14 cellular contexts compared by ENCODE assay signal in the genomic region with DNA sequence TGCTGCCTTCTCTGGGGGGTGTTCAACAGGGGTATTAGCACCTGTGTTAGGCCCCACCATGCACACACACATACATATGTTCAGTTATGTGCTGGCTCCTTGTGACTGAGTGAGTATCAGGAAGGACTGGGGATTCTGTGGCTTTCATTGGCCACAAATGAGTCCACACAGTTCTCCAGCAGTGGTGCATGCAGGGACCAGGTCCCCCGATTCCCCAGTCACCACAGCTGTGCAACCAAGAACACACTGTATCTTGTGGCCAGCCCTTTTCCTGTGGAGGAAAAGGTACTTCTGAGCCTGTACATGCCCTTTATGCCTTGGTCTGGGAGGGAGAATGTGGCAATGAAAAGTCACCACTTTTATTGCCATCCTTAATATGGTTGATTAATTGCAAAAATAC.
DNase-seq lines count a peak whose midpoint lies in the region; ATAC-seq, FAIRE-seq and TF ChIP-seq lines count a peak whose summit lies in the region.
"Had no signal": no experiment of that assay in that cellular context is flagged by ENCODE, and none has a peak within 500 bp of the region (broad histone marks: within the 10 kb centered on the region; RNA-seq: fewer than 3 reads in every experiment).

No MANE protein-coding gene starts in this region.

- peak overlapping the region; percentile 97 for H2BK120ac ChIP-seq in IMR-90 (ENCODE audit: low read depth, low read length)

- H2AK5ac ChIP-seq in IMR-90 (ENCODE audit: low read depth, low read length) = peak overlapping the region; percentile 97

- peak overlapping the region; percentile 98 for H2BK20ac ChIP-seq in IMR-90 (ENCODE audit: low read depth, low read length)

- H4K5ac ChIP-seq in IMR-90 (ENCODE audit: low read depth, low read length) = peak overlapping the region; percentile 62

- FAIRE-seq in GM12892 (lab: Jason Lieb, UNC) (peak; percentile 57), RCC 7860 (lab: Jason Lieb, UNC) (no peak)

- H3K4me1 ChIP-seq in IMR-90 (ENCODE audit: control insufficient read depth, insufficient read depth, low read length) (peaks cover 20% of the 10 kb centered on the region), adipocyte (ENCODE audit: control insufficient read depth, insufficient read depth, low read length) (peaks cover 29% of the 10 kb centered on the region)

- H2BK15ac ChIP-seq in IMR-90 (ENCODE audit: low read depth, low read length) = peak overlapping the region; percentile 81

- H3K79me1 ChIP-seq in IMR-90 (ENCODE audit: low read depth in 1 of 2, low read length in 2 of 2) = peaks cover 37 to 39% of the 10 kb centered on the region in 2 experiments

- H3K18ac ChIP-seq in IMR-90 (ENCODE audit: low read depth, low read length) = peak overlapping the region; percentile 96

- H4K91ac ChIP-seq in IMR-90 (ENCODE audit: insufficient read depth, low read depth, low read length) = peak overlapping the region; percentile 99

- peak overlapping the region; percentile 97 for H3K4ac ChIP-seq in IMR-90 (ENCODE audit: low read depth, low read length)

- dilution Hi-C loops in IMR-90 (cut with HindIII; ENCODE audit: low sequenced_read_pairs, unreplicated experiment) = no loop called here

- H2AK9ac ChIP-seq in IMR-90 (replicated peaks; ENCODE audit: low read depth, low read length, poor library complexity) = peak overlapping the region; percentile 10

- no peaks in the 10 kb centered on the region for H4K20me1 ChIP-seq in IMR-90 (ENCODE audit: insufficient read depth, low read length)

- peak overlapping the region; percentile 95 for H3K27ac ChIP-seq in IMR-90 (ENCODE audit: insufficient read depth, low read length)
- peak overlapping the region in 17 of 21 experiments; percentile 34 to 93 (median 80) for H3K27ac ChIP-seq in skin epidermis
- H3K27ac ChIP-seq: psoas muscle had no signal

- DNase-seq in GM12892 (ENCODE audit: insufficient read length) (no peak), IMR-90 (no peak), adipocyte (ENCODE audit: low read depth) (no peak), GM20000 (ENCODE audit: low spot score) (no peak), RCC 7860 (ENCODE audit: low spot score) (no peak)
- DNase-seq: caudate nucleus, COR-L47, NCI-H1092, NCI-H510A treated with DMSO at 0.1 percent for 48 hours, psoas muscle, Right ventricle myocardium superior had no signal

- H3K23ac ChIP-seq in IMR-90 (ENCODE audit: low read depth, low read length) = peak overlapping the region; percentile 88

- H3K4me3 ChIP-seq in IMR-90 (ENCODE audit: insufficient read depth, low read depth, low read length) (no peak overlapping the region), adipocyte (ENCODE audit: low read length) (peak overlapping the region; percentile 76), skin epidermis (no peak overlapping the region)
- H3K4me3 ChIP-seq: psoas muscle had no signal

- H3K9ac ChIP-seq in IMR-90 (ENCODE audit: low read depth, low read length) (peak overlapping the region; percentile 83; the same call in 1 of the 2 replicates), adipocyte (ENCODE audit: low read length) (peak overlapping the region; percentile 87)

- H2AFZ ChIP-seq in IMR-90 (replicated peaks; ENCODE audit: low read length, poor library complexity) = peak overlapping the region; percentile 53

- peaks cover 22% of the 10 kb centered on the region for H3K9me1 ChIP-seq in IMR-90 (ENCODE audit: insufficient read depth, low read length)

- H3K36me3 ChIP-seq in IMR-90 (ENCODE audit: control insufficient read depth, insufficient read depth, low read length) (no peaks in the 10 kb centered on the region), adipocyte (ENCODE audit: control insufficient read depth, insufficient read depth, low read length, severe bottlenecking) (no peaks in the 10 kb centered on the region)
- H3K36me3 ChIP-seq: suprapubic skin had no signal

- intact Hi-C loops in IMR-90 (cut with micrococcal nuclease) = no loop called here

- H3K4me2 ChIP-seq in IMR-90 (ENCODE audit: low read depth, low read length) = peak overlapping the region; percentile 4; the same call in 1 of the 2 replicates

- in situ Hi-C loops in IMR-90 (cut with MboI; ENCODE audit: low sequenced_read_pairs) = no loop called here

- H4K8ac ChIP-seq in IMR-90 (ENCODE audit: low read depth in 2 of 2, low read length in 2 of 2) = peak overlapping the region; percentile 93 to 96

- CTCF ChIA-PET in IMR-90 (lab: Yijun Ruan, JAX) = no interaction called here

- H3K27me3 ChIP-seq in IMR-90 (ENCODE audit: control insufficient read depth, insufficient read depth, low read length) (no peaks in the 10 kb centered on the region), adipocyte (replicated peaks; ENCODE audit: control insufficient read depth, insufficient read depth, low read length) (no peaks in the 10 kb centered on the region)
- H3K27me3 ChIP-seq: suprapubic skin had no signal

- TF ChIP-seq POLR2A in GM12892 (IDR thresholded peaks at IDR 0.05; ENCODE audit: low read depth, low read length) (no peak), IMR-90 (IDR thresholded peaks at IDR 0.05; ENCODE audit: low read depth, low read length) (no peak)

- no peak for TF ChIP-seq RAD21 in IMR-90 (IDR thresholded peaks at IDR 0.05; ENCODE audit: low read length)

- WGBS in IMR-90 (ENCODE audit: extremely low coverage in 2 of 2, insufficient read length in 1 of 2), 2 experiments = no CpG with 5 or more reads among the region's 1 CpG

- H3K14ac ChIP-seq in IMR-90 (replicated peaks; ENCODE audit: low read depth, low read length) = peak overlapping the region; percentile 96

- BruUV-seq in IMR-90 (replicated peaks; lab: Mats Ljungman, UMichigan) = no TSS peak

- POLR2A ChIA-PET in IMR-90 (lab: Charles Lee; ENCODE audit: unreplicated experiment) = interaction anchor here (1.1 to 2.3 kb wide), 4 partner anchors 15 to 75 kb away, joined by 4 to 20 read pairs (median 8); a partner anchor contains a TSS

- no peak for TF ChIP-seq CTCF in IMR-90 (conservative IDR thresholded peaks at IDR 0.05; ENCODE audit: low read depth, low read length)
- TF ChIP-seq CTCF in GM20000 (IDR thresholded peaks at IDR 0.05; ENCODE audit: extremely low read depth, missing control alignments) = no peak

- H2BK5ac ChIP-seq in IMR-90 (ENCODE audit: low read depth, low read length, poor library complexity, severe bottlenecking) = peak overlapping the region; percentile 98

- no peak for ATAC-seq in IMR-90 (ENCODE audit: low read depth)
- no peak for ATAC-seq in HG03175 (IDR thresholded peaks at IDR 0.05; ENCODE audit: unreplicated experiment)

- no peaks in the 10 kb centered on the region for H3K9me3 ChIP-seq in IMR-90 (ENCODE audit: control insufficient read depth, insufficient read depth, low read length)
- H3K9me3 ChIP-seq in adipocyte (ENCODE audit: control insufficient read depth, low read length) = no peaks in the 10 kb centered on the region
- H3K9me3 ChIP-seq: psoas muscle, suprapubic skin had no signal

- peak overlapping the region; percentile 98; the same call in 1 of the 2 replicates for H3K56ac ChIP-seq in IMR-90 (ENCODE audit: extremely low read depth, insufficient read depth, low read length)

TF ChIP-seq in IMR-90, 13 proteins besides CTCF, POLR2A, EP300 and RAD21:
- TF ChIP-seq MAZ (IDR thresholded peaks at IDR 0.05; ENCODE audit: borderline replicate concordance, low read depth, low read length) (no peak), CEBPB (IDR thresholded peaks at IDR 0.05; ENCODE audit: low read depth, low read length) (no peak), RFX5 (IDR thresholded peaks at IDR 0.05; ENCODE audit: low read depth, low read length) (no peak), BHLHE40 (IDR thresholded peaks at IDR 0.05; ENCODE audit: low read depth, low read length) (no peak), NFE2L2 (IDR thresholded peaks at IDR 0.05; ENCODE audit: low read depth, low read length) (no peak), SMC3 (IDR thresholded peaks at IDR 0.05; ENCODE audit: low read depth, low read length) (no peak), FOS (IDR thresholded peaks at IDR 0.05; ENCODE audit: low read depth, low read length) (no peak), CHD1 (IDR thresholded peaks at IDR 0.05; ENCODE audit: low read depth, low read length) (no peak), MXI1 (IDR thresholded peaks at IDR 0.05; ENCODE audit: borderline replicate concordance, low read depth, low read length) (no peak), MAFK (IDR thresholded peaks at IDR 0.05; ENCODE audit: low read depth, low read length) (no peak), RCOR1 (IDR thresholded peaks at IDR 0.05; ENCODE audit: insufficient replicate concordance, low read length) (no peak)
- TF ChIP-seq, protein P1, sequence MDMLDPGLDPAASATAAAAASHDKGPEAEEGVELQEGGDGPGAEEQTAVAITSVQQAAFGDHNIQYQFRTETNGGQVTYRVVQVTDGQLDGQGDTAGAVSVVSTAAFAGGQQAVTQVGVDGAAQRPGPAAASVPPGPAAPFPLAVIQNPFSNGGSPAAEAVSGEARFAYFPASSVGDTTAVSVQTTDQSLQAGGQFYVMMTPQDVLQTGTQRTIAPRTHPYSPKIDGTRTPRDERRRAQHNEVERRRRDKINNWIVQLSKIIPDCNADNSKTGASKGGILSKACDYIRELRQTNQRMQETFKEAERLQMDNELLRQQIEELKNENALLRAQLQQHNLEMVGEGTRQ (IDR thresholded peaks at IDR 0.05; ENCODE audit: low read depth, low read length) = no peak
- TF ChIP-seq, protein P2, sequence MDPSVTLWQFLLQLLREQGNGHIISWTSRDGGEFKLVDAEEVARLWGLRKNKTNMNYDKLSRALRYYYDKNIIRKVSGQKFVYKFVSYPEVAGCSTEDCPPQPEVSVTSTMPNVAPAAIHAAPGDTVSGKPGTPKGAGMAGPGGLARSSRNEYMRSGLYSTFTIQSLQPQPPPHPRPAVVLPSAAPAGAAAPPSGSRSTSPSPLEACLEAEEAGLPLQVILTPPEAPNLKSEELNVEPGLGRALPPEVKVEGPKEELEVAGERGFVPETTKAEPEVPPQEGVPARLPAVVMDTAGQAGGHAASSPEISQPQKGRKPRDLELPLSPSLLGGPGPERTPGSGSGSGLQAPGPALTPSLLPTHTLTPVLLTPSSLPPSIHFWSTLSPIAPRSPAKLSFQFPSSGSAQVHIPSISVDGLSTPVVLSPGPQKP (IDR thresholded peaks at IDR 0.05; ENCODE audit: borderline replicate concordance, low read depth, low read length) = no peak
